1 cellular context compared by ENCODE assay signal in genomic region chr17:75783803-75784472, GRCh38.
TF ChIP-seq lines count a peak whose summit lies in the region.

No MANE protein-coding gene starts in this region.

TF ChIP-seq in HepG2, 621 proteins besides CTCF, POLR2A, EP300 and RAD21 (continued from another document and continues in another):
- TF ChIP-seq CERS6 (CRISPR knock-in tag; IDR thresholded peaks at IDR 0.05), result no peak
- TF ChIP-seq MBD4 (IDR thresholded peaks at IDR 0.05; ENCODE audit: borderline replicate concordance, low read length), result no peak
- TF ChIP-seq ZNF207 (IDR thresholded peaks at IDR 0.05; ENCODE audit: borderline replicate concordance), result no peak
- no peak for TF ChIP-seq PAF1 (CRISPR knock-in tag; IDR thresholded peaks at IDR 0.05)
- TF ChIP-seq DRAP1 (CRISPR knock-in tag; IDR thresholded peaks at IDR 0.05), result no peak
- no peak for TF ChIP-seq ZFAT (CRISPR knock-in tag; conservative IDR thresholded peaks at IDR 0.05)
- TF ChIP-seq ZNF10 (CRISPR knock-in tag; IDR thresholded peaks at IDR 0.05; ENCODE audit: borderline replicate concordance, low read depth), result no peak
- TF ChIP-seq NCOA2 (CRISPR knock-in tag; IDR thresholded peaks at IDR 0.05), result no peak; the same call in 1 of the 2 replicates
- TF ChIP-seq STAG1 (CRISPR knock-in tag; IDR thresholded peaks at IDR 0.05), result no peak
- no peak for TF ChIP-seq ZNF564 (CRISPR knock-in tag; IDR thresholded peaks at IDR 0.05)
- TF ChIP-seq, protein P1, sequence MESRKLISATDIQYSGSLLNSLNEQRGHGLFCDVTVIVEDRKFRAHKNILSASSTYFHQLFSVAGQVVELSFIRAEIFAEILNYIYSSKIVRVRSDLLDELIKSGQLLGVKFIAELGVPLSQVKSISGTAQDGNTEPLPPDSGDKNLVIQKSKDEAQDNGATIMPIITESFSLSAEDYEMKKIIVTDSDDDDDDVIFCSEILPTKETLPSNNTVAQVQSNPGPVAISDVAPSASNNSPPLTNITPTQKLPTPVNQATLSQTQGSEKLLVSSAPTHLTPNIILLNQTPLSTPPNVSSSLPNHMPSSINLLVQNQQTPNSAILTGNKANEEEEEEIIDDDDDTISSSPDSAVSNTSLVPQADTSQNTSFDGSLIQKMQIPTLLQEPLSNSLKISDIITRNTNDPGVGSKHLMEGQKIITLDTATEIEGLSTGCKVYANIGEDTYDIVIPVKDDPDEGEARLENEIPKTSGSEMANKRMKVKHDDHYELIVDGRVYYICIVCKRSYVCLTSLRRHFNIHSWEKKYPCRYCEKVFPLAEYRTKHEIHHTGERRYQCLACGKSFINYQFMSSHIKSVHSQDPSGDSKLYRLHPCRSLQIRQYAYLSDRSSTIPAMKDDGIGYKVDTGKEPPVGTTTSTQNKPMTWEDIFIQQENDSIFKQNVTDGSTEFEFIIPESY (CRISPR knock-in tag; IDR thresholded peaks at IDR 0.05), result no peak
- TF ChIP-seq, protein P2, sequence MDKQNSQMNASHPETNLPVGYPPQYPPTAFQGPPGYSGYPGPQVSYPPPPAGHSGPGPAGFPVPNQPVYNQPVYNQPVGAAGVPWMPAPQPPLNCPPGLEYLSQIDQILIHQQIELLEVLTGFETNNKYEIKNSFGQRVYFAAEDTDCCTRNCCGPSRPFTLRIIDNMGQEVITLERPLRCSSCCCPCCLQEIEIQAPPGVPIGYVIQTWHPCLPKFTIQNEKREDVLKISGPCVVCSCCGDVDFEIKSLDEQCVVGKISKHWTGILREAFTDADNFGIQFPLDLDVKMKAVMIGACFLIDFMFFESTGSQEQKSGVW (CRISPR knock-in tag; IDR thresholded peaks at IDR 0.05; ENCODE audit: borderline replicate concordance), result no peak
- no peak for TF ChIP-seq ZNF549 (CRISPR knock-in tag; IDR thresholded peaks at IDR 0.05)
- no peak for TF ChIP-seq HDAC2 (CRISPR knock-in tag; IDR thresholded peaks at IDR 0.05)
- 0 out of 2 replicates have a peak, but pooled peaks have one; percentile 5 for TF ChIP-seq ZNF629 (CRISPR knock-in tag; conservative IDR thresholded peaks at IDR 0.05)
- TF ChIP-seq REST (IDR thresholded peaks at IDR 0.05; ENCODE audit: borderline replicate concordance in 1 of 2, low read depth in 1 of 2, low read length in 2 of 2), result no peak
- 0 out of 2 replicates have a peak, but pooled peaks have one; percentile 9 for TF ChIP-seq THAP9 (CRISPR knock-in tag; IDR thresholded peaks at IDR 0.05; ENCODE audit: borderline replicate concordance)
- TF ChIP-seq ISX (CRISPR knock-in tag; conservative IDR thresholded peaks at IDR 0.05), result no peak
- TF ChIP-seq ATRX (CRISPR knock-in tag; IDR thresholded peaks at IDR 0.05; ENCODE audit: borderline replicate concordance), result no peak
- TF ChIP-seq ZMYM3 (CRISPR knock-in tag; IDR thresholded peaks at IDR 0.05), result peak; percentile 40; the same call in 1 of the 2 replicates
- no peak for TF ChIP-seq MAFF (IDR thresholded peaks at IDR 0.05; ENCODE audit: low read depth, low read length)
- no peak for TF ChIP-seq TGIF2 (CRISPR knock-in tag; IDR thresholded peaks at IDR 0.05)
- TF ChIP-seq MTF1 (CRISPR knock-in tag; IDR thresholded peaks at IDR 0.05), result no peak
- no peak for TF ChIP-seq GMEB1 (CRISPR knock-in tag; IDR thresholded peaks at IDR 0.05; ENCODE audit: borderline replicate concordance)
- 0 out of 2 replicates have a peak, but pooled peaks have one; percentile 44 for TF ChIP-seq RFXAP (CRISPR knock-in tag; IDR thresholded peaks at IDR 0.05; ENCODE audit: borderline replicate concordance)
- TF ChIP-seq ZNF615 (CRISPR knock-in tag; IDR thresholded peaks at IDR 0.05; ENCODE audit: borderline replicate concordance), result no peak
- no peak for TF ChIP-seq ZNF276 (CRISPR knock-in tag; IDR thresholded peaks at IDR 0.05; ENCODE audit: low read depth)
- TF ChIP-seq ARID2 (CRISPR knock-in tag; IDR thresholded peaks at IDR 0.05; ENCODE audit: borderline replicate concordance), result no peak
- no peak for TF ChIP-seq SMYD3 (CRISPR knock-in tag; IDR thresholded peaks at IDR 0.05)
- TF ChIP-seq CHD2 (IDR thresholded peaks at IDR 0.05; ENCODE audit: low read depth, low read length), result no peak
- TF ChIP-seq SP1 (IDR thresholded peaks at IDR 0.05), result no peak
- no peak; the same call in 1 of the 2 replicates for TF ChIP-seq SP1 (CRISPR knock-in tag; IDR thresholded peaks at IDR 0.05)
- TF ChIP-seq ELF4 (CRISPR knock-in tag; IDR thresholded peaks at IDR 0.05; ENCODE audit: borderline replicate concordance), result no peak
- TF ChIP-seq MLX (CRISPR knock-in tag; IDR thresholded peaks at IDR 0.05), result no peak
- no peak for TF ChIP-seq RFX5 (IDR thresholded peaks at IDR 0.05; ENCODE audit: low read depth, low read length)
- TF ChIP-seq ZMAT5 (CRISPR knock-in tag; IDR thresholded peaks at IDR 0.05; ENCODE audit: borderline replicate concordance, low read depth), result no peak
- TF ChIP-seq FOXK1 (CRISPR knock-in tag; IDR thresholded peaks at IDR 0.05; ENCODE audit: borderline replicate concordance, low read depth), result no peak
- TF ChIP-seq ZNF30 (CRISPR knock-in tag; IDR thresholded peaks at IDR 0.05), result no peak
- peak; percentile 62 for TF ChIP-seq NKX3-1 (CRISPR knock-in tag; IDR thresholded peaks at IDR 0.05)
- TF ChIP-seq GFI1 (CRISPR knock-in tag; IDR thresholded peaks at IDR 0.05; ENCODE audit: borderline replicate concordance), result no peak
- no peak for TF ChIP-seq ATM (IDR thresholded peaks at IDR 0.05; ENCODE audit: borderline replicate concordance)
- no peak for TF ChIP-seq SRF (IDR thresholded peaks at IDR 0.05; ENCODE audit: low read depth, low read length)
- TF ChIP-seq MEIS1 (CRISPR knock-in tag; IDR thresholded peaks at IDR 0.05; ENCODE audit: borderline replicate concordance), result no peak
- TF ChIP-seq ZNF674 (CRISPR knock-in tag; IDR thresholded peaks at IDR 0.05; ENCODE audit: low read depth), result 0 out of 2 replicates have a peak, but pooled peaks have one; percentile 21
- TF ChIP-seq FIP1L1 (IDR thresholded peaks at IDR 0.05; ENCODE audit: borderline replicate concordance, insufficient read depth, low read depth, low read length), result no peak
- TF ChIP-seq, protein P3, sequence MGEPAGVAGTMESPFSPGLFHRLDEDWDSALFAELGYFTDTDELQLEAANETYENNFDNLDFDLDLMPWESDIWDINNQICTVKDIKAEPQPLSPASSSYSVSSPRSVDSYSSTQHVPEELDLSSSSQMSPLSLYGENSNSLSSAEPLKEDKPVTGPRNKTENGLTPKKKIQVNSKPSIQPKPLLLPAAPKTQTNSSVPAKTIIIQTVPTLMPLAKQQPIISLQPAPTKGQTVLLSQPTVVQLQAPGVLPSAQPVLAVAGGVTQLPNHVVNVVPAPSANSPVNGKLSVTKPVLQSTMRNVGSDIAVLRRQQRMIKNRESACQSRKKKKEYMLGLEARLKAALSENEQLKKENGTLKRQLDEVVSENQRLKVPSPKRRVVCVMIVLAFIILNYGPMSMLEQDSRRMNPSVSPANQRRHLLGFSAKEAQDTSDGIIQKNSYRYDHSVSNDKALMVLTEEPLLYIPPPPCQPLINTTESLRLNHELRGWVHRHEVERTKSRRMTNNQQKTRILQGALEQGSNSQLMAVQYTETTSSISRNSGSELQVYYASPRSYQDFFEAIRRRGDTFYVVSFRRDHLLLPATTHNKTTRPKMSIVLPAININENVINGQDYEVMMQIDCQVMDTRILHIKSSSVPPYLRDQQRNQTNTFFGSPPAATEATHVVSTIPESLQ (CRISPR knock-in tag; conservative IDR thresholded peaks at IDR 0.05), result no peak; the same call in 1 of the 2 replicates
- no peak; the same call in 1 of the 2 replicates for TF ChIP-seq ZNF253 (CRISPR knock-in tag; IDR thresholded peaks at IDR 0.05; ENCODE audit: borderline replicate concordance)
